Comparison of ENCODE assay signal across 1 cellular context in genomic region chr22:17137861-17138425, GRCh38.
TF ChIP-seq lines count a peak whose summit lies in the region.

No MANE protein-coding gene starts in this region.

TF ChIP-seq in HCT116, 20 proteins besides CTCF, POLR2A, EP300 and RAD21:
- no peak for TF ChIP-seq EGR1 (IDR thresholded peaks at IDR 0.05; ENCODE audit: low read depth)
- no peak for TF ChIP-seq FOSL1 (IDR thresholded peaks at IDR 0.05; ENCODE audit: low read depth)
- TF ChIP-seq EZH2phosphoT487 (IDR thresholded peaks at IDR 0.05; ENCODE audit: borderline replicate concordance): no peak
- TF ChIP-seq ATF3 (IDR thresholded peaks at IDR 0.05): no peak
- TF ChIP-seq POLR2AphosphoS5 (IDR thresholded peaks at IDR 0.05; ENCODE audit: low read depth, low read length): no peak
- TF ChIP-seq JUND (IDR thresholded peaks at IDR 0.05): no peak
- no peak for TF ChIP-seq TCF7L2 (IDR thresholded peaks at IDR 0.05; ENCODE audit: borderline replicate concordance, extremely low read depth, insufficient read depth, insufficient read length)
- TF ChIP-seq EZH2 (IDR thresholded peaks at IDR 0.05): no peak
- TF ChIP-seq ZBTB33 (IDR thresholded peaks at IDR 0.05; ENCODE audit: extremely low read depth, insufficient replicate concordance, low read length): no peak
- TF ChIP-seq CEBPB (IDR thresholded peaks at IDR 0.05; ENCODE audit: low read depth): no peak
- no peak for TF ChIP-seq SIN3A (IDR thresholded peaks at IDR 0.05; ENCODE audit: low read depth)
